In genomic region chr12:95998611-95999300, GRCh38 we compare ENCODE assay signal across 8 cellular contexts. TPM values are rescaled to one million over a fixed set of nuclear protein-coding genes. Genes with fewer than 3 reads are reported as not detected.
DNase-seq lines count a peak whose midpoint lies in the region; ATAC-seq, FAIRE-seq and TF ChIP-seq lines count a peak whose summit lies in the region.

No MANE protein-coding gene starts in this region.

- no peaks in the 10 kb centered on the region for H3K79me2 ChIP-seq in K562 (ENCODE audit: control insufficient read depth, insufficient read depth, low read length)

- peaks cover 0 to 3% (median 3%) of the 10 kb centered on the region in 3 donors for H3K27me3 Mint-ChIP-seq in immature natural killer cell (ENCODE audit: low read depth in 3 of 3)

- TF ChIP-seq POLR2A in GM12891 (IDR thresholded peaks at IDR 0.05; ENCODE audit: low read depth, low read length) (no peak), NB4 (IDR thresholded peaks at IDR 0.05; ENCODE audit: extremely low read depth, insufficient read length) (no peak), K562 (conservative IDR thresholded peaks at IDR 0.05) (no peak)

- intact Hi-C loops in A673 (cut with micrococcal nuclease; ENCODE audit: unreplicated experiment): loop anchor here (1.0 kb wide), 2 partner anchors 80 to 416 kb away; no protein-coding TSS in a partner anchor
- intact Hi-C loops in K562 (cut with micrococcal nuclease): loop anchor here (1.0 to 10.0 kb wide), 5 partner anchors 60 to 416 kb away; no protein-coding TSS in a partner anchor

- TF ChIP-seq CTCF in A673 (conservative IDR thresholded peaks at IDR 0.05; ENCODE audit: low read depth, low read length): peak; percentile 85
- TF ChIP-seq CTCF in NB4 (IDR thresholded peaks at IDR 0.05; ENCODE audit: low read depth, low read length): peak; percentile 90
- peak; percentile 72 to 81 (median 72) for TF ChIP-seq CTCF in K562 (IDR thresholded peaks at IDR 0.05 in 2 of 3, conservative IDR thresholded peaks at IDR 0.05 in 1 of 3; ENCODE audit: insufficient read depth in 2 of 3, low read depth in 1 of 3, low read length in 3 of 3)

- TF ChIP-seq RAD21 in K562 (CRISPR knock-in tag; conservative IDR thresholded peaks at IDR 0.05 in 1 of 2, IDR thresholded peaks at IDR 0.05 in 1 of 2): peak; percentile 80

- WGBS in K562 (ENCODE audit: insufficient coverage, low coverage, missing lambda C conversion rate): 1% methylated on average over 7 of the region's 7 CpGs

- no peak overlapping the region for H3K4me2 ChIP-seq in K562 (ENCODE audit: insufficient read depth, low read length)

- no peaks in the 10 kb centered on the region for H4K20me1 ChIP-seq in K562 (replicated peaks; ENCODE audit: control insufficient read depth, insufficient read depth, low read length)

- H3K9me1 ChIP-seq in K562 (ENCODE audit: control insufficient read depth, insufficient read depth, low read length): no peaks in the 10 kb centered on the region

- FAIRE-seq in GM12891 (lab: Jason Lieb, UNC): peak; percentile 95
- FAIRE-seq in K562 (lab: Jason Lieb, UNC): peak; percentile 94

- H3K9me3 Mint-ChIP-seq in immature natural killer cell: no peaks in the 10 kb centered on the region

- peak; percentile 92 for ATAC-seq in HG02623 (IDR thresholded peaks at IDR 0.05; ENCODE audit: unreplicated experiment)
- peak; percentile 97 for ATAC-seq in K562

- CTCF ChIA-PET in A673 (lab: Charles Lee) (interaction anchor here (0.5 to 1.8 kb wide), 11 partner anchors 9 to 464 kb away, joined by 3 to 8 read pairs (median 3); partner anchors contain the start of gene CDK17), K562 (lab: Yijun Ruan, JAX; ENCODE audit: low intra/inter-chr PET ratio) (no interaction called here)

- peaks cover 2 to 5% of the 10 kb centered on the region in 2 donors for H3K4me1 Mint-ChIP-seq in immature natural killer cell

- POLR2A ChIA-PET in A673 (lab: Charles Lee; ENCODE audit: low non-redundant PET): no interaction called here
- POLR2A ChIA-PET in K562 (lab: Yijun Ruan, JAX): interaction anchor here (1.0 to 1.7 kb wide), 2 partner anchors 9 to 20 kb away, joined by 3 to 4 read pairs; no protein-coding TSS in a partner anchor

- no peaks in the 10 kb centered on the region for H3K36me3 ChIP-seq in A673 (ENCODE audit: insufficient read depth, low read length, poor library complexity, severe bottlenecking)
- H3K36me3 ChIP-seq in K562 (ENCODE audit: control insufficient read depth, insufficient read depth, low read length): 0 out of 3 replicates have a peak, but pooled peaks cover 2% of the 10 kb centered on the region

- H3K27ac ChIP-seq in A673 (ENCODE audit: low read depth, low read length, poor library complexity, severe bottlenecking) (no peak overlapping the region), K562 (ENCODE audit: extremely low read depth, low read depth, low read length) (no peak overlapping the region)

- in situ Hi-C loops in K562 (cut with MboI): no loop called here

- BruUV-seq in A673 (replicated peaks; lab: Mats Ljungman, UMichigan) (no TSS peak), K562 (replicated peaks; lab: Mats Ljungman, UMichigan) (no TSS peak)

- H3K9me3 ChIP-seq in A673 (ENCODE audit: low read depth, low read length, poor library complexity, severe bottlenecking) (no peaks in the 10 kb centered on the region), K562 (replicated peaks; ENCODE audit: control insufficient read depth, insufficient read depth, low read depth, low read length) (no peaks in the 10 kb centered on the region)

- H3K9ac ChIP-seq in K562 (ENCODE audit: insufficient read depth in 1 of 2, low read depth in 2 of 2, low read length in 2 of 2): no peak overlapping the region

- peak; percentile 74 for DNase-seq in A673 (ENCODE audit: low spot score)
- peak; percentile 51 for DNase-seq in GM12891 (ENCODE audit: insufficient read length, low spot score)
- DNase-seq in NB4 (ENCODE audit: low read depth): peak; percentile 91
- peak; percentile 34 for DNase-seq in SKM-1 treated with dmso at 0.1 percent for 144 hours (lab: John Stamatoyannopoulos, UW; ENCODE audit: unreplicated experiment)
- DNase-seq in K562 (ENCODE audit: extremely low read depth in 1 of 4, low spot score in 3 of 4): peak; percentile 20 to 61 (median 44)
- peak; percentile 42 to 62 (median 53) for DNase-seq in immature natural killer cell
- peak; percentile 24 to 35 for DNase-seq in stimulated activated CD4-positive, alpha-beta T cell treated with anti-CD3 and anti-CD28 coated beads, Interleukin-2, amount 100 ng/mL, for 24 hours

- H2AFZ ChIP-seq in K562 (ENCODE audit: low read depth, low read length): no peak overlapping the region

- H3K36me3 Mint-ChIP-seq in immature natural killer cell: peaks cover 10 to 24% (median 13%) of the 10 kb centered on the region in 3 donors

- H3K27me3 ChIP-seq in A673 (replicated peaks; ENCODE audit: insufficient read depth, low read depth, low read length, poor library complexity): no peaks in the 10 kb centered on the region
- H3K27me3 ChIP-seq in K562 (ENCODE audit: control insufficient read depth in 2 of 2, insufficient read depth in 2 of 2, low read length in 2 of 2): peaks cover 0 to 16% of the 10 kb centered on the region in 2 experiments; a peak in 3 of 5 replicates

- no peaks in the 10 kb centered on the region for H3K4me1 ChIP-seq in A673 (ENCODE audit: insufficient read depth, low read length, poor library complexity, severe bottlenecking)
- peaks cover 0 to 5% of the 10 kb centered on the region in 2 experiments; a peak in 1 of 5 replicates for H3K4me1 ChIP-seq in K562 (replicated peaks in 1 of 2; ENCODE audit: control insufficient read depth in 2 of 2, insufficient read depth in 2 of 2, low read length in 2 of 2)

- TF ChIP-seq EP300 in K562 (IDR thresholded peaks at IDR 0.05; ENCODE audit: low read length): no peak

- no peak overlapping the region for H3K4me3 Mint-ChIP-seq in immature natural killer cell

- H3K27ac Mint-ChIP-seq in immature natural killer cell: peak overlapping the region in 1 of 6 donors; percentile 0

- no peak overlapping the region for H3K4me3 ChIP-seq in A673 (ENCODE audit: low read depth, low read length, poor library complexity, severe bottlenecking)
- no peak overlapping the region for H3K4me3 ChIP-seq in NB4 (ENCODE audit: low read depth, low read length)
- no peak overlapping the region for H3K4me3 ChIP-seq in K562

RNA-seq across cellular contexts. Expression of gene HAL, which starts 2.6 kb away (rescaled TPM):
- total RNA-seq in A673 (2021): 0.39 and 1.6 TPM in 2 replicates
- not detected for polyA plus RNA-seq in GM12891 (2012; ENCODE audit: low read depth, missing spikeins)
- 0.90 and 1.3 TPM in 2 replicates for total RNA-seq in K562 (2011; cell fraction: chromatin; rRNA removed; ENCODE audit: low replicate concordance)
- total RNA-seq in K562 (2011; cell fraction: nucleolus; rRNA removed): not detected in 2 replicates
- 2.4 TPM in 1 of 2 replicates, not detected in the other for total RNA-seq in K562 (2011; cell fraction: nucleoplasm; rRNA removed)
- total RNA-seq in K562 (2014; rRNA removed): not detected in 2 replicates
- total RNA-seq in K562 (2014; rRNA removed; fragmentation: Illumina TruSeq; extraction: Trizol): not detected in 2 replicates
- total RNA-seq in K562 (2015; rRNA removed; fragmentation: Illumina TruSeq; extraction: Trizol): 0.04 TPM in 1 of 2 replicates, not detected in the other
- 0.20 TPM in 1 of 2 replicates, not detected in the other for total RNA-seq in K562 (2021)
- polyA plus RNA-seq in K562 (2011; rRNA removed): 0.03 and 0.36 TPM in 2 replicates
- 0.03 TPM in 1 of 2 replicates, not detected in the other for polyA plus RNA-seq in K562 (2011; cell fraction: cytosol; rRNA removed)
- 0.34 and 0.76 TPM in 2 replicates for polyA plus RNA-seq in K562 (2011; cell fraction: nucleus; rRNA removed)
- polyA plus RNA-seq in K562 (2012): 0.09 and 0.12 TPM in 2 replicates
- polyA plus RNA-seq in K562 (2014; fragmentation: Illumina TruSeq; extraction: Trizol): 0.03 and 0.04 TPM in 2 replicates
- polyA plus RNA-seq in K562 (2014; fragmentation: Nextera tagmentation; extraction: Ambion mirVana): not detected
- 0.28 TPM in 1 of 2 replicates, not detected in the other for polyA plus RNA-seq in K562 (2014; rRNA removed)
- not detected in 2 replicates for polyA minus RNA-seq in K562 (2011; rRNA and poly(A)+ RNA removed)
- not detected in 2 replicates for polyA minus RNA-seq in K562 (2011; cell fraction: cytosol; rRNA and poly(A)+ RNA removed)
- not detected in 2 replicates for polyA minus RNA-seq in K562 (2011; cell fraction: nucleus; rRNA and poly(A)+ RNA removed)
- polyA plus RNA-seq in immature natural killer cell: under 1 TPM in 2 of 3 donors, not detected in 1; 0.21 to 0.34 TPM

RNA-seq across cellular contexts. Expression of gene LTA4H, which starts 36.6 kb away (rescaled TPM):
- 51.8 and 63.1 TPM in 2 replicates for total RNA-seq in A673 (2021)
- polyA plus RNA-seq in GM12891 (2012; ENCODE audit: low read depth, missing spikeins): 38.9 TPM
- total RNA-seq in K562 (2011; cell fraction: chromatin; rRNA removed; ENCODE audit: low replicate concordance): 12.4 and 32.0 TPM in 2 replicates
- total RNA-seq in K562 (2011; cell fraction: nucleolus; rRNA removed): 6.5 and 7.2 TPM in 2 replicates
- 15.5 and 30.9 TPM in 2 replicates for total RNA-seq in K562 (2011; cell fraction: nucleoplasm; rRNA removed)
- 25.2 and 27.8 TPM in 2 replicates for total RNA-seq in K562 (2014; rRNA removed)
- total RNA-seq in K562 (2014; rRNA removed; fragmentation: Illumina TruSeq; extraction: Trizol): 42.9 and 47.0 TPM in 2 replicates
- 39.2 and 40.5 TPM in 2 replicates for total RNA-seq in K562 (2015; rRNA removed; fragmentation: Illumina TruSeq; extraction: Trizol)
- total RNA-seq in K562 (2021): 32.9 and 33.2 TPM in 2 replicates
- polyA plus RNA-seq in K562 (2011; rRNA removed): 39.3 and 57.4 TPM in 2 replicates
- 16.1 and 28.4 TPM in 2 replicates for polyA plus RNA-seq in K562 (2011; cell fraction: cytosol; rRNA removed)
- 21.6 and 26.4 TPM in 2 replicates for polyA plus RNA-seq in K562 (2011; cell fraction: nucleus; rRNA removed)
- 33.7 and 49.1 TPM in 2 replicates for polyA plus RNA-seq in K562 (2012)
- polyA plus RNA-seq in K562 (2014; fragmentation: Illumina TruSeq; extraction: Trizol): 45.8 and 58.1 TPM in 2 replicates
- 10 to 100 TPM; 37.6 to 46.8 TPM for polyA plus RNA-seq in K562 (2014; fragmentation: Nextera tagmentation; extraction: Ambion mirVana)
- 35.7 and 42.9 TPM in 2 replicates for polyA plus RNA-seq in K562 (2014; rRNA removed)
- 38.7 and 44.6 TPM in 2 replicates for polyA minus RNA-seq in K562 (2011; rRNA and poly(A)+ RNA removed)
- polyA minus RNA-seq in K562 (2011; cell fraction: cytosol; rRNA and poly(A)+ RNA removed): 16.6 and 19.8 TPM in 2 replicates
- polyA minus RNA-seq in K562 (2011; cell fraction: nucleus; rRNA and poly(A)+ RNA removed): 11.7 and 15.2 TPM in 2 replicates
- 10 to 100 TPM; 65.9 to 78.1 (median 67.2) TPM for polyA plus RNA-seq in immature natural killer cell

RNA-seq across cellular contexts. Expression of gene AMDHD1, which starts 55.6 kb away (rescaled TPM):
- total RNA-seq in A673 (2021): 0.50 and 1.1 TPM in 2 replicates
- polyA plus RNA-seq in GM12891 (2012; ENCODE audit: low read depth, missing spikeins): 0.12 TPM
- not detected in 2 replicates for total RNA-seq in K562 (2011; cell fraction: chromatin; rRNA removed; ENCODE audit: low replicate concordance)
- not detected in 2 replicates for total RNA-seq in K562 (2011; cell fraction: nucleolus; rRNA removed)
- not detected in 2 replicates for total RNA-seq in K562 (2011; cell fraction: nucleoplasm; rRNA removed)
- not detected in 2 replicates for total RNA-seq in K562 (2014; rRNA removed)
- total RNA-seq in K562 (2014; rRNA removed; fragmentation: Illumina TruSeq; extraction: Trizol): not detected in 2 replicates
- total RNA-seq in K562 (2015; rRNA removed; fragmentation: Illumina TruSeq; extraction: Trizol): not detected in 2 replicates
- total RNA-seq in K562 (2021): not detected in 2 replicates
- not detected in 2 replicates for polyA plus RNA-seq in K562 (2011; rRNA removed)
- not detected in 2 replicates for polyA plus RNA-seq in K562 (2011; cell fraction: cytosol; rRNA removed)
- not detected in 2 replicates for polyA plus RNA-seq in K562 (2011; cell fraction: nucleus; rRNA removed)
- polyA plus RNA-seq in K562 (2012): not detected in 2 replicates
- polyA plus RNA-seq in K562 (2014; fragmentation: Illumina TruSeq; extraction: Trizol): not detected in 2 replicates
- polyA plus RNA-seq in K562 (2014; fragmentation: Nextera tagmentation; extraction: Ambion mirVana): not detected
- not detected in 2 replicates for polyA plus RNA-seq in K562 (2014; rRNA removed)
- not detected in 2 replicates for polyA minus RNA-seq in K562 (2011; rRNA and poly(A)+ RNA removed)
- not detected in 2 replicates for polyA minus RNA-seq in K562 (2011; cell fraction: cytosol; rRNA and poly(A)+ RNA removed)
- not detected in 2 replicates for polyA minus RNA-seq in K562 (2011; cell fraction: nucleus; rRNA and poly(A)+ RNA removed)
- 1 to 10 TPM in 2 of 3 donors, not detected in 1; 2.1 to 2.4 TPM for polyA plus RNA-seq in immature natural killer cell

RNA-seq across cellular contexts. Expression of gene CCDC38, which starts 56.3 kb away (rescaled TPM):
- total RNA-seq in A673 (2021) (0.24 and 0.26 TPM in 2 replicates), K562 (2014; rRNA removed) (not detected in 2 replicates), K562 (2014; rRNA removed; fragmentation: Illumina TruSeq; extraction: Trizol) (not detected in 2 replicates), K562 (2015; rRNA removed; fragmentation: Illumina TruSeq; extraction: Trizol) (not detected in 2 replicates), K562 (2021) (not detected in 2 replicates)
- polyA plus RNA-seq in GM12891 (2012; ENCODE audit: low read depth, missing spikeins): not detected
- not detected in 2 replicates for total RNA-seq in K562 (2011; cell fraction: chromatin; rRNA removed; ENCODE audit: low replicate concordance)
- total RNA-seq in K562 (2011; cell fraction: nucleolus; rRNA removed): not detected in 2 replicates
- not detected in 2 replicates for total RNA-seq in K562 (2011; cell fraction: nucleoplasm; rRNA removed)
- polyA plus RNA-seq in K562 (2011; rRNA removed) (not detected in 2 replicates), K562 (2014; fragmentation: Illumina TruSeq; extraction: Trizol) (not detected in 2 replicates), K562 (2014; fragmentation: Nextera tagmentation; extraction: Ambion mirVana) (not detected), K562 (2014; rRNA removed) (not detected in 2 replicates), immature natural killer cell (under 1 TPM in 1 of 3 donors, not detected in 2; 0.07 TPM)
- not detected in 2 replicates for polyA plus RNA-seq in K562 (2011; cell fraction: cytosol; rRNA removed)
- polyA plus RNA-seq in K562 (2011; cell fraction: nucleus; rRNA removed): not detected in 2 replicates
- not detected in 2 replicates for polyA plus RNA-seq in K562 (2012)
- not detected in 2 replicates for polyA minus RNA-seq in K562 (2011; rRNA and poly(A)+ RNA removed)
- polyA minus RNA-seq in K562 (2011; cell fraction: cytosol; rRNA and poly(A)+ RNA removed): not detected in 2 replicates
- polyA minus RNA-seq in K562 (2011; cell fraction: nucleus; rRNA and poly(A)+ RNA removed): not detected in 2 replicates

Comparison
In these comparisons a context has a peak if more than half of its experiments do, and no peak if none do; other contexts are left out.
1. DNase-seq: peak in every context shown above with its lines; median percentile 91 in NB4; 74 in A673; 53 in immature natural killer cell; 51 in GM12891; 44 in K562; 34 in SKM-1 treated with dmso at 0.1 percent for 144 hours; 30 in stimulated activated CD4-positive, alpha-beta T cell treated with anti-CD3 and anti-CD28 coated beads, Interleukin-2, amount 100 ng/mL, for 24 hours.